1 cellular context compared by ENCODE assay signal in genomic region chr7:21908746-21909145, GRCh38.
TF ChIP-seq lines count a peak whose summit lies in the region.

No MANE protein-coding gene starts in this region.

TF ChIP-seq in K562, 482 proteins besides CTCF, POLR2A, EP300 and RAD21 (continued from another document):
- no peak for TF ChIP-seq AFF1 (IDR thresholded peaks at IDR 0.05; ENCODE audit: low read depth in 1 of 2, partially characterized antibody in 2 of 2)
- TF ChIP-seq ETV6 (IDR thresholded peaks at IDR 0.05; ENCODE audit: borderline replicate concordance in 1 of 2, low read depth in 2 of 2, low read length in 1 of 2), result no peak
- no peak for TF ChIP-seq ETV6 (CRISPR knock-in tag; IDR thresholded peaks at IDR 0.05; ENCODE audit: borderline replicate concordance)
- no peak for TF ChIP-seq ADNP (tag; IDR thresholded peaks at IDR 0.05)
